In the genomic region with DNA sequence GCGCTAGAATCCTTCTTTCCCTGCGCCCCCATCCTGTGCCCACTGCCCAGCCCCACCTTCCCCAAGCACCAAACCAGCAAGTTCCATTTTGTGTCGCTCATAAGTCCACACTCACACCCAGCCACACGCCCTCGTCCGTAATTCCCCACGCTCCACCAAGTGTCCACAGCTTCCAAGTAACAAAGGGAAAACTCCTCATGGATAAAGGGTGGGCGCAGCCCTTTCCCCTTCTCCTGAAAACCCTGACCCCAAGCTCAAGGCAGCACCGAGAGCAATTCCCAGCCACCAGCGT, we compare ENCODE assay signal across 10 cellular contexts. TPM values are rescaled to one million over a fixed set of nuclear protein-coding genes. Genes with fewer than 3 reads are reported as not detected.
A peak's percentile ranks its signal among the peaks of the same experiment; 100 is the strongest.
DNase-seq lines count a peak whose midpoint lies in the region; ATAC-seq and TF ChIP-seq lines count a peak whose summit lies in the region.
"Had no signal": no experiment of that assay in that cellular context is flagged by ENCODE, and none has a peak within 500 bp of the region (broad histone marks: within the 10 kb centered on the region; RNA-seq: fewer than 3 reads in every experiment).

No MANE protein-coding gene starts in this region.

- TF ChIP-seq EP300 in stomach (IDR thresholded peaks at IDR 0.05) = no peak

- H3K4me3 Mint-ChIP-seq in T-helper 1 cell treated with Interleukin-12 subunit alpha and Interleukin-12 subunit beta and Interleukin-4 antibody, amounts not matched to agents 30 μg/mL and 1 μg/mL, for 36 hours = peak overlapping the region; percentile 81
- H3K4me3 Mint-ChIP-seq in activated naive CD8-positive, alpha-beta T cell treated with anti-CD3 and anti-CD28 coated beads, Interleukin-2, amount 50 U/mL, for 24 hours = peak overlapping the region; percentile 80

- DNase-seq in T-helper 1 cell (no peak), stomach (no peak), PC-9 (no peak)
- DNase-seq in activated naive CD8-positive, alpha-beta T cell treated with anti-CD3 and anti-CD28 coated beads, Interleukin-2, amount 50 U/mL, for 24 hours = no peak

- H3K36me3 Mint-ChIP-seq in T-helper 1 cell treated with Interleukin-12 subunit alpha and Interleukin-12 subunit beta and Interleukin-4 antibody, amounts not matched to agents 30 μg/mL and 1 μg/mL, for 36 hours (ENCODE audit: low read depth) = no peaks in the 10 kb centered on the region
- no peaks in the 10 kb centered on the region for H3K36me3 Mint-ChIP-seq in activated naive CD8-positive, alpha-beta T cell treated with anti-CD3 and anti-CD28 coated beads, Interleukin-2, amount 50 U/mL, for 24 hours (ENCODE audit: low read depth)

- no peaks in the 10 kb centered on the region for H4K20me1 ChIP-seq in PC-9 (ENCODE audit: insufficient read depth)

- peaks cover 18% of the 10 kb centered on the region for H3K4me1 Mint-ChIP-seq in T-helper 1 cell treated with Interleukin-12 subunit alpha and Interleukin-12 subunit beta and Interleukin-4 antibody, amounts not matched to agents 30 μg/mL and 1 μg/mL, for 36 hours (ENCODE audit: low read depth)
- peaks cover 26% of the 10 kb centered on the region for H3K4me1 Mint-ChIP-seq in activated naive CD8-positive, alpha-beta T cell treated with anti-CD3 and anti-CD28 coated beads, Interleukin-2, amount 50 U/mL, for 24 hours

- ATAC-seq in activated naive CD8-positive, alpha-beta T cell treated with anti-CD3 and anti-CD28 coated beads, Interleukin-2, amount 50 U/mL, for 24 hours = no peak
- ATAC-seq in HG03108 (IDR thresholded peaks at IDR 0.05; ENCODE audit: unreplicated experiment) (no peak), HG03442 (IDR thresholded peaks at IDR 0.05; ENCODE audit: unreplicated experiment) (no peak)

- CTCF ChIA-PET in PC-9 (lab: Charles Lee) = interaction anchor here (0.6 kb wide), 1 partner anchor 484 kb away, joined by 4 read pairs; no protein-coding TSS in a partner anchor

- no TSS peak for BruUV-seq in PC-9 (replicated peaks; lab: Mats Ljungman, UMichigan)

- no peak overlapping the region for H3K4me2 ChIP-seq in PC-9

- H3F3A ChIP-seq in PC-9 (ENCODE audit: insufficient read depth, low read depth) = no peaks in the 10 kb centered on the region

- H2AFZ ChIP-seq in PC-9 = no peak overlapping the region

- POLR2A ChIA-PET in PC-9 (lab: Charles Lee; ENCODE audit: unreplicated experiment) = no interaction called here

- peaks cover 79% of the 10 kb centered on the region for H3K27me3 Mint-ChIP-seq in T-helper 1 cell treated with Interleukin-12 subunit alpha and Interleukin-12 subunit beta and Interleukin-4 antibody, amounts not matched to agents 30 μg/mL and 1 μg/mL, for 36 hours (ENCODE audit: low read depth)
- H3K27me3 Mint-ChIP-seq in activated naive CD8-positive, alpha-beta T cell treated with anti-CD3 and anti-CD28 coated beads, Interleukin-2, amount 50 U/mL, for 24 hours = peaks cover 64% of the 10 kb centered on the region

- H3K27ac Mint-ChIP-seq in T-helper 1 cell treated with Interleukin-12 subunit alpha and Interleukin-12 subunit beta and Interleukin-4 antibody, amounts not matched to agents 30 μg/mL and 1 μg/mL, for 36 hours = no peak overlapping the region
- H3K27ac Mint-ChIP-seq in activated naive CD8-positive, alpha-beta T cell treated with anti-CD3 and anti-CD28 coated beads, Interleukin-2, amount 50 U/mL, for 24 hours = no peak overlapping the region

- H3K79me2 ChIP-seq in PC-9 (ENCODE audit: low read depth) = no peaks in the 10 kb centered on the region

- peaks cover 31 to 71% (median 48%) of the 10 kb centered on the region in 4 donors for H3K4me1 ChIP-seq in stomach
- H3K4me1 ChIP-seq in PC-9 (replicated peaks; ENCODE audit: insufficient read depth) = no peaks in the 10 kb centered on the region

- 1% methylated on average over 10 of the region's 10 CpGs for WGBS in stomach, 5 donors

- no peaks in the 10 kb centered on the region for H3K9me2 ChIP-seq in PC-9 (ENCODE audit: insufficient read depth)

- intact Hi-C loops in stomach (cut with DNase I; ENCODE audit: low total_unique reads) (no loop called here), PC-9 (cut with micrococcal nuclease; ENCODE audit: unreplicated experiment) (no loop called here)

- H3K4me3 ChIP-seq in stomach (peak overlapping the region; percentile 54 to 61 (median 59)), PC-9 (no peak overlapping the region)

- no peak for TF ChIP-seq POLR2A in stomach (IDR thresholded peaks at IDR 0.05)

- H3K9me3 ChIP-seq in stomach = no peaks in the 10 kb centered on the region
- no peaks in the 10 kb centered on the region for H3K9me3 ChIP-seq in PC-9 (ENCODE audit: insufficient read depth, low read depth)

- H3K27me3 ChIP-seq in layer of hippocampus (ENCODE audit: control insufficient read depth, insufficient read depth, low read length) = peaks cover 8% of the 10 kb centered on the region
- peaks cover 0 to 88% (median 37%) of the 10 kb centered on the region in 3 donors for H3K27me3 ChIP-seq in stomach
- peaks cover 98% of the 10 kb centered on the region for H3K27me3 ChIP-seq in PC-9 (ENCODE audit: insufficient read depth, low read depth)

- H3K36me3 ChIP-seq in stomach (no peaks in the 10 kb centered on the region), PC-9 (ENCODE audit: low read depth) (no peaks in the 10 kb centered on the region)

- H3K27ac ChIP-seq in layer of hippocampus (ENCODE audit: low read depth, low read length) (peak overlapping the region; percentile 64), stomach (peak overlapping the region in 4 of 5 donors; percentile 67 to 90 (median 70)), PC-9 (no peak overlapping the region)
- H3K27ac ChIP-seq: C4-2B had no signal

- H3K9me3 Mint-ChIP-seq in T-helper 1 cell treated with Interleukin-12 subunit alpha and Interleukin-12 subunit beta and Interleukin-4 antibody, amounts not matched to agents 30 μg/mL and 1 μg/mL, for 36 hours = no peaks in the 10 kb centered on the region
- H3K9me3 Mint-ChIP-seq in activated naive CD8-positive, alpha-beta T cell treated with anti-CD3 and anti-CD28 coated beads, Interleukin-2, amount 50 U/mL, for 24 hours = no peaks in the 10 kb centered on the region

- TF ChIP-seq CTCF in stomach (IDR thresholded peaks at IDR 0.05) = no peak
- no peak for TF ChIP-seq CTCF in PC-9 (conservative IDR thresholded peaks at IDR 0.05)

RNA-seq across cellular contexts. Expression of a gene that starts 0.5 kb away (rescaled TPM):
- total RNA-seq in stomach (100 to 1,000 TPM in 1 of 5 donors, 10 to 100 TPM in 4; 12.7 to 187 (median 47.0) TPM), PC-9 (2021) (0.20 and 0.48 TPM in 2 replicates)
- 10 to 100 TPM; 22.5 to 39.4 (median 25.6) TPM for polyA plus RNA-seq in stomach

RNA-seq across cellular contexts. Expression of a gene that starts 51.5 kb away (rescaled TPM):
- total RNA-seq in stomach (1 to 10 TPM in 1 of 5 donors, under 1 TPM in 1, not detected in 3; 0.45 to 7.0 TPM), PC-9 (2021) (not detected in 2 replicates)
- 1 to 10 TPM; 1.0 to 7.8 (median 4.0) TPM for polyA plus RNA-seq in stomach
- total RNA-seq: M059J had no signal

RNA-seq across cellular contexts. Expression of a gene that starts 53.2 kb away (rescaled TPM):
- total RNA-seq in stomach (1 to 10 TPM in 2 of 5 donors, under 1 TPM in 1, not detected in 2; 0.37 to 2.2 (median 1.2) TPM), PC-9 (2021) (18.5 and 21.7 TPM in 2 replicates)
- polyA plus RNA-seq in stomach = 1 to 10 TPM in 1 of 3 donors, under 1 TPM in 1, not detected in 1; 0.19 to 3.8 TPM
- total RNA-seq: M059J had no signal
